16 cellular contexts compared by ENCODE assay signal in genomic region chr11:57224537-57224936, GRCh38. TPM values are rescaled to one million over a fixed set of nuclear protein-coding genes. Genes with fewer than 3 reads are reported as not detected.
A peak's percentile ranks its signal among the peaks of the same experiment; 100 is the strongest.
DNase-seq lines count a peak whose midpoint lies in the region; ATAC-seq and TF ChIP-seq lines count a peak whose summit lies in the region.
"Had no signal": no experiment of that assay in that cellular context is flagged by ENCODE, and none has a peak within 500 bp of the region (broad histone marks: within the 10 kb centered on the region; RNA-seq: fewer than 3 reads in every experiment).

No MANE protein-coding gene starts in this region.

- no peak overlapping the region for H3K27ac ChIP-seq in brain microvascular endothelial cell
- H3K27ac ChIP-seq: heart right ventricle, HL-60, SJCRH30 had no signal

- in situ Hi-C loops in brain microvascular endothelial cell (cut with HindIII; ENCODE audit: low pct_ligation_motif_present, low sequenced_read_pairs) (no loop called here), GM13976 (cut with MboI; ENCODE audit: low sequenced_read_pairs, unreplicated experiment) (no loop called here)

- ATAC-seq in GM19467 (IDR thresholded peaks at IDR 0.05; ENCODE audit: unreplicated experiment) (no peak), GM19328 (IDR thresholded peaks at IDR 0.05; ENCODE audit: unreplicated experiment) (no peak), HG02763 (IDR thresholded peaks at IDR 0.05; ENCODE audit: unreplicated experiment) (no peak)
- ATAC-seq: heart right ventricle, right cardiac atrium had no signal

- H3K36me3 ChIP-seq in brain microvascular endothelial cell (replicated peaks), result no peaks in the 10 kb centered on the region
- H3K36me3 ChIP-seq: heart right ventricle, SJCRH30 had no signal

- H3K27me3 ChIP-seq in brain microvascular endothelial cell (replicated peaks), result no peaks in the 10 kb centered on the region
- H3K27me3 ChIP-seq: SJCRH30 had no signal

- H3K4me3 ChIP-seq in AG09309 (ENCODE audit: control insufficient read depth, low read depth, low read length) (no peak overlapping the region), brain microvascular endothelial cell (ENCODE audit: low read depth, low read length) (no peak overlapping the region)
- H3K4me3 ChIP-seq: heart right ventricle, SJCRH30 had no signal

- TF ChIP-seq CTCF in AG09309 (IDR thresholded peaks at IDR 0.05; ENCODE audit: control insufficient read depth, insufficient read depth, low read depth, low read length, missing control alignments), result no peak
- no peak for TF ChIP-seq CTCF in brain microvascular endothelial cell (IDR thresholded peaks at IDR 0.05; ENCODE audit: low read depth, low read length, missing control alignments)
- TF ChIP-seq CTCF in GM13976 (IDR thresholded peaks at IDR 0.05; ENCODE audit: borderline replicate concordance, control extremely low read depth, extremely low read depth, insufficient read depth, missing control alignments), result no peak

- DNase-seq in AG09309 (ENCODE audit: low read depth) (peak; percentile 21), HT1080 (ENCODE audit: low read depth) (peak; percentile 70), brain microvascular endothelial cell (peak; percentile 16), kidney glomerular epithelial cell (lab: John Stamatoyannopoulos, UW) (peak; percentile 17), GM13976 (ENCODE audit: low spot score) (no peak)
- DNase-seq: activated CD4-positive, CD25-positive, alpha-beta regulatory T cell treated with anti-CD3 and anti-CD28 coated beads, Interleukin-2, amount 50 U/mL, for 72 hours; heart right ventricle; kidney; NCI-H146; right cardiac atrium; SJCRH30 had no signal

RNA-seq across cellular contexts. Expression of gene APLNR, which starts 12.5 kb away (rescaled TPM):
- not detected in 2 replicates for total RNA-seq in HT1080 (2014; rRNA removed; shearing (Covaris generic))
- polyA plus RNA-seq in HT1080 (2015; cell fraction: cytosol; rRNA removed), result not detected in 2 replicates
- not detected in 2 replicates for polyA plus RNA-seq in HT1080 (2015; cell fraction: nucleus; rRNA removed)
- total RNA-seq: NCI-H460 had no signal

RNA-seq across cellular contexts. Expression of gene LRRC55, which starts 42.8 kb away (rescaled TPM):
- total RNA-seq in HT1080 (2014; rRNA removed; shearing (Covaris generic)), result not detected in 2 replicates
- not detected in 2 replicates for polyA plus RNA-seq in HT1080 (2015; cell fraction: cytosol; rRNA removed)
- polyA plus RNA-seq in HT1080 (2015; cell fraction: nucleus; rRNA removed), result not detected in 2 replicates
- total RNA-seq: kidney, NCI-H460, SJCRH30 had no signal
